In the genomic region with DNA sequence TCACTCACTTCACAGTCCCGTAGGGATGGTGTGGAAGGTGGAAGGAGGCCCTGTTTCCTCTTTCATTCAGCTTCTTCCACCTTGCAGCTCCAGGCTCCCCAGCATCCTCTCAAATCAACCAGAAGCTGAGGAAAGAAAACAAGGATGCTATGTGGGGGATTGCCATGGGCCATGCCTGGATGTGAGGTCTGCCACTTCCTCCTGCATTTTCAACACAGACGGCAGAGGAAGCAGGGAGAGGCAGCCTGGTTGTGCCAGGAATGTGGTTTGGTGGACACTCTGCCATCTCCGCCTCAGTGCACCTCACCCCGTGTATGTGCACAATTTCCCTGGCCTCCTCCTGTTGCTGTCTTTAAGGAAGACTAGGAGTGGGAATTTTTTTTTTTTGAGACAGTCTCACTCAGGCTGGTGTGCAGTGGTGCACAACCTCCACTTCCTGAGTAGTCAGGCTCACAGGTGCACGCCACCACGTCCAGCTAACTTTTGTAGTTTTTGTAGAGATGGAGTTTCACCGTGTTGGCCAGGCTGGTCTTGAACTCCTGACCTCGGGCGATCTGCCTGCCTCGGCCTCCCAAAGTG, we compare ENCODE assay signal across 26 cellular contexts.
"Had no signal": no experiment of that assay in that cellular context is flagged by ENCODE, and none has a peak within 500 bp of the region (broad histone marks: within the 10 kb centered on the region; RNA-seq: fewer than 3 reads in every experiment).

No MANE protein-coding gene starts in this region.

- H3K4me1 ChIP-seq: breast epithelium, esophagus squamous epithelium, pancreas, prostate gland, sigmoid colon had no signal

- H3K27me3 ChIP-seq: esophagus squamous epithelium, hepatocyte, pancreas had no signal

- H3K4me3 ChIP-seq: breast epithelium, esophagus squamous epithelium, hepatocyte, pancreas, prostate gland, sigmoid colon, thoracic aorta had no signal

- H3K9me3 ChIP-seq: pancreas, prostate gland, sigmoid colon, thoracic aorta had no signal

- H3K27ac ChIP-seq: breast epithelium, esophagus squamous epithelium, hepatocyte, pancreas, prostate gland, sigmoid colon, thoracic aorta had no signal

- FAIRE-seq: keratinocyte, pancreas, small intestine, urothelium cell line had no signal

- H3K36me3 ChIP-seq: breast epithelium, esophagus squamous epithelium, pancreas, prostate gland, sigmoid colon, thoracic aorta had no signal

- DNase-seq: activated CD4-positive, alpha-beta T cell treated with anti-CD3 and anti-CD28 coated beads for 36 hours; activated CD4-positive, CD25-positive, alpha-beta regulatory T cell; activated CD8-positive, alpha-beta memory T cell treated with anti-CD3 and anti-CD28 coated beads, Interleukin-2, amount 10 ng/mL, durations not matched to agents 7 days and 5 days; activated CD8-positive, alpha-beta T cell treated with anti-CD3 and anti-CD28 coated beads, Interleukin-2, amount 10 ng/mL, durations not matched to agents 7 days and 5 days; activated naive CD4-positive, alpha-beta T cell; activated T-cell treated with anti-CD3 and anti-CD28 coated beads, Interleukin-2, amount 50 U/mL, for 48 hours; endodermal cell; esophagus squamous epithelium; foreskin melanocyte; left colon; mammary epithelial cell; naive B cell; nucleus accumbens; pancreas; sigmoid colon; small intestine; stimulated activated CD4-positive, alpha-beta T cell treated with anti-CD3 and anti-CD28 coated beads, Interleukin-4, amount 100 ng/mL, for 24 hours; trophoblast cell had no signal

- ATAC-seq: activated CD4-positive, alpha-beta T cell treated with anti-CD3 and anti-CD28 coated beads for 36 hours; activated CD8-positive, alpha-beta memory T cell treated with anti-CD3 and anti-CD28 coated beads, Interleukin-2, amount 10 ng/mL, durations not matched to agents 7 days and 5 days; activated CD8-positive, alpha-beta T cell treated with anti-CD3 and anti-CD28 coated beads, Interleukin-2, amount 10 ng/mL, durations not matched to agents 7 days and 5 days; activated naive CD4-positive, alpha-beta T cell treated with anti-CD3 and anti-CD28 coated beads, Interleukin-2, amount 50 U/mL, for 72 hours; left colon; pancreas; stimulated activated effector memory CD8-positive, alpha-beta T cell treated with anti-CD3 and anti-CD28 coated beads, Interleukin-12 subunit alpha, Interleukin-12 subunit beta, amount 100 ng/mL, for 72 hours had no signal
